In genomic region chr13:44879452-44880058, GRCh38 we compare ENCODE assay signal across 9 cellular contexts.
DNase-seq lines count a peak whose midpoint lies in the region; ATAC-seq, FAIRE-seq and TF ChIP-seq lines count a peak whose summit lies in the region.
"Had no signal": no experiment of that assay in that cellular context is flagged by ENCODE, and none has a peak within 500 bp of the region (broad histone marks: within the 10 kb centered on the region; RNA-seq: fewer than 3 reads in every experiment).

No MANE protein-coding gene starts in this region.

- no peaks in the 10 kb centered on the region for H3K36me3 ChIP-seq in MG63
- no peaks in the 10 kb centered on the region for H3K36me3 ChIP-seq in K562 (ENCODE audit: control insufficient read depth, insufficient read depth, low read length)
- H3K36me3 ChIP-seq in mesendoderm (ENCODE audit: control insufficient read depth, insufficient read depth, low read length): no peaks in the 10 kb centered on the region

- peaks cover 0 to 8% (median 4%) of the 10 kb centered on the region in 3 donors for H3K27me3 Mint-ChIP-seq in CD14-positive monocyte (ENCODE audit: low read depth in 3 of 3)

- ATAC-seq in K562 (no peak), HG02981 (IDR thresholded peaks at IDR 0.05; ENCODE audit: unreplicated experiment) (no peak)

- no peaks in the 10 kb centered on the region for H3K79me2 ChIP-seq in K562 (ENCODE audit: control insufficient read depth, insufficient read depth, low read length)
- no peaks in the 10 kb centered on the region for H3K79me2 ChIP-seq in mesendoderm (ENCODE audit: control insufficient read depth, insufficient read depth, low read length)

- FAIRE-seq in K562 (lab: Jason Lieb, UNC): peak; percentile 6

- no peaks in the 10 kb centered on the region for H3K79me1 ChIP-seq in mesendoderm (ENCODE audit: low read length)

- no peak overlapping the region for H2BK5ac ChIP-seq in mesendoderm (ENCODE audit: low read length)

- TF ChIP-seq CTCF in K562 (IDR thresholded peaks at IDR 0.05 in 2 of 3, conservative IDR thresholded peaks at IDR 0.05 in 1 of 3; ENCODE audit: insufficient read depth in 2 of 3, low read depth in 1 of 3, low read length in 3 of 3) (peak in 1 of 3 experiments; percentile 36; a peak in 2 of 6 replicates), CD14-positive monocyte (IDR thresholded peaks at IDR 0.05) (no peak)

- no peak overlapping the region for H2BK15ac ChIP-seq in mesendoderm (replicated peaks; ENCODE audit: low read depth)

- no peak overlapping the region for H3K18ac ChIP-seq in mesendoderm (ENCODE audit: low read length)

- H3K4ac ChIP-seq in mesendoderm (ENCODE audit: low read depth, low read length): no peak overlapping the region

- H3K23ac ChIP-seq in mesendoderm (ENCODE audit: low read length): no peak overlapping the region

- H3K9ac ChIP-seq in K562 (ENCODE audit: insufficient read depth in 1 of 2, low read depth in 2 of 2, low read length in 2 of 2) (no peak overlapping the region), mesendoderm (ENCODE audit: low read length) (no peak overlapping the region)

- DNase-seq in NCI-H2171 treated with DMSO at 0.1 percent for 48 hours (lab: John Stamatoyannopoulos, UW): peak; percentile 8
- no peak for DNase-seq in NCI-H2171 (lab: John Stamatoyannopoulos, UW)
- peak; percentile 30 for DNase-seq in MG63
- peak in 1 of 4 experiments; percentile 16 for DNase-seq in K562 (ENCODE audit: extremely low read depth in 1 of 4, low spot score in 3 of 4)
- peak; percentile 67 for DNase-seq in mesendoderm
- no peak for DNase-seq in NCI-H2227 (lab: John Stamatoyannopoulos, UW; ENCODE audit: unreplicated experiment)
- no peak for DNase-seq in CD14-positive monocyte (ENCODE audit: low spot score)

- intact Hi-C loops in K562 (cut with micrococcal nuclease) (loop anchor here (5.0 kb wide), 1 partner anchor 397 kb away; no protein-coding TSS in a partner anchor), CD14-positive monocyte (cut with micrococcal nuclease) (no loop called here)

- H3K4me2 ChIP-seq in K562 (ENCODE audit: insufficient read depth, low read length) (no peak overlapping the region), mesendoderm (ENCODE audit: low read length) (no peak overlapping the region)

- H3K27ac Mint-ChIP-seq in CD14-positive monocyte: no peak overlapping the region

- H3K4me3 ChIP-seq in MG63: no peak overlapping the region
- no peak overlapping the region for H3K4me3 ChIP-seq in K562
- no peak overlapping the region for H3K4me3 ChIP-seq in mesendoderm (ENCODE audit: low read length)

- no peak for TF ChIP-seq POLR2A in K562 (conservative IDR thresholded peaks at IDR 0.05)

- no peak overlapping the region for H3K27ac ChIP-seq in K562 (ENCODE audit: extremely low read depth, low read depth, low read length)
- H3K27ac ChIP-seq in mesendoderm (ENCODE audit: low read depth, low read length): no peak overlapping the region

- no peak overlapping the region for H2AFZ ChIP-seq in K562 (ENCODE audit: low read depth, low read length)

- H3K9me1 ChIP-seq in K562 (ENCODE audit: control insufficient read depth, insufficient read depth, low read length): no peaks in the 10 kb centered on the region

- no peak overlapping the region for H4K5ac ChIP-seq in mesendoderm (ENCODE audit: low read length)

- no peaks in the 10 kb centered on the region for H3K4me1 Mint-ChIP-seq in CD14-positive monocyte
- H3K4me1 Mint-ChIP-seq: CD4-positive, CD25-positive, alpha-beta regulatory T cell had no signal

- H3K9me3 Mint-ChIP-seq in CD14-positive monocyte: peaks cover 5 to 17% (median 9%) of the 10 kb centered on the region in 7 donors

- no TSS peak for BruUV-seq in K562 (replicated peaks; lab: Mats Ljungman, UMichigan)

- no peak overlapping the region for H3K56ac ChIP-seq in mesendoderm (ENCODE audit: low read length)

- no peaks in the 10 kb centered on the region for H3K36me3 Mint-ChIP-seq in CD14-positive monocyte
- H3K36me3 Mint-ChIP-seq: CD4-positive, CD25-positive, alpha-beta regulatory T cell had no signal

- CTCF ChIA-PET in K562 (lab: Yijun Ruan, JAX; ENCODE audit: low intra/inter-chr PET ratio): interaction anchor here (1.3 kb wide), 1 partner anchor 396 kb away, joined by 5 read pairs; no protein-coding TSS in a partner anchor

- no peaks in the 10 kb centered on the region for H4K20me1 ChIP-seq in K562 (replicated peaks; ENCODE audit: control insufficient read depth, insufficient read depth, low read length)

- TF ChIP-seq RAD21 in K562 (CRISPR knock-in tag; conservative IDR thresholded peaks at IDR 0.05 in 1 of 2, IDR thresholded peaks at IDR 0.05 in 1 of 2): peak in 1 of 2 experiments; percentile 39; a peak in 2 of 4 replicates

- H3K27me3 ChIP-seq in MG63 (no peaks in the 10 kb centered on the region), K562 (ENCODE audit: control insufficient read depth in 2 of 2, insufficient read depth in 2 of 2, low read length in 2 of 2) (peaks cover 0 to 13% of the 10 kb centered on the region in 2 experiments; a peak in 2 of 5 replicates), mesendoderm (ENCODE audit: insufficient read depth, low read length, poor library complexity) (no peaks in the 10 kb centered on the region)

- H3K9me3 ChIP-seq in MG63 (no peaks in the 10 kb centered on the region), K562 (replicated peaks; ENCODE audit: control insufficient read depth, insufficient read depth, low read depth, low read length) (peaks cover 2% of the 10 kb centered on the region; the same call in 1 of the 2 replicates)

- H2AK5ac ChIP-seq in mesendoderm (ENCODE audit: low read length): no peak overlapping the region

- no peak overlapping the region for H2BK120ac ChIP-seq in mesendoderm (ENCODE audit: low read depth, low read length)

- H3K4me1 ChIP-seq in K562 (replicated peaks in 1 of 2; ENCODE audit: control insufficient read depth in 2 of 2, insufficient read depth in 2 of 2, low read length in 2 of 2) (no peaks in the 10 kb centered on the region), mesendoderm (ENCODE audit: control insufficient read depth, low read depth, low read length) (no peaks in the 10 kb centered on the region)

- in situ Hi-C loops in K562 (cut with MboI): no loop called here

- POLR2A ChIA-PET in K562 (lab: Yijun Ruan, JAX): interaction anchor here (0.6 kb wide), 1 partner anchor 33 kb away, joined by 3 read pairs; no protein-coding TSS in a partner anchor

- H3K4me3 Mint-ChIP-seq in CD14-positive monocyte: no peak overlapping the region
- H3K4me3 Mint-ChIP-seq: CD4-positive, CD25-positive, alpha-beta regulatory T cell had no signal

- no peak for TF ChIP-seq EP300 in K562 (IDR thresholded peaks at IDR 0.05; ENCODE audit: low read length)

- no peak overlapping the region for H4K8ac ChIP-seq in mesendoderm (ENCODE audit: low read depth, low read length)

- 2% methylated on average over 5 of the region's 5 CpGs for WGBS in K562 (ENCODE audit: insufficient coverage, low coverage, missing lambda C conversion rate)
- no CpG with 5 or more reads among the region's 5 CpGs for WGBS in mesendoderm (ENCODE audit: extremely low coverage, insufficient coverage, low lambda C conversion rate)

TF ChIP-seq in K562, 482 proteins besides CTCF, POLR2A, EP300 and RAD21 (continues in another document):
- TF ChIP-seq ELK3 (CRISPR knock-in tag; IDR thresholded peaks at IDR 0.05) (no peak), ZNF282 (CRISPR knock-in tag; IDR thresholded peaks at IDR 0.05) (no peak), IRF1 (CRISPR knock-in tag; IDR thresholded peaks at IDR 0.05; ENCODE audit: borderline replicate concordance) (no peak), TEAD2 (tag; IDR thresholded peaks at IDR 0.05) (no peak), ZNF79 (CRISPR knock-in tag; IDR thresholded peaks at IDR 0.05; ENCODE audit: low read depth) (no peak), AFF1 (IDR thresholded peaks at IDR 0.05; ENCODE audit: low read depth in 1 of 2, partially characterized antibody in 2 of 2) (no peak), RUNX1 (IDR thresholded peaks at IDR 0.05; ENCODE audit: low read depth) (no peak)

Comparison
In these comparisons a context has a peak if more than half of its experiments do, and no peak if none do; other contexts are left out.
1. DNase-seq: peak in NCI-H2171 treated with DMSO at 0.1 percent for 48 hours (single experiment), MG63 (single experiment) and mesendoderm (single experiment); none in NCI-H2171 (single experiment), NCI-H2227 (single experiment) and CD14-positive monocyte (single experiment).